8 cellular contexts compared by ENCODE assay signal in genomic region chr3:27134165-27134796, GRCh38.
A peak's percentile ranks its signal among the peaks of the same experiment; 100 is the strongest.
DNase-seq lines count a peak whose midpoint lies in the region; TF ChIP-seq lines count a peak whose summit lies in the region.

No MANE protein-coding gene starts in this region.

- H3K4me3 ChIP-seq in skeletal muscle cell (ENCODE audit: low read depth, low read length): no peak overlapping the region

- peak; percentile 91 for TF ChIP-seq CTCF in GM12872 (IDR thresholded peaks at IDR 0.05; ENCODE audit: insufficient read depth, low read depth, low read length)

- peak; percentile 4 for DNase-seq in GOT3 (lab: John Stamatoyannopoulos, UW)
- DNase-seq in Kasumi-1 (lab: John Stamatoyannopoulos, UW): peak; percentile 62 to 73
- DNase-seq in T follicular helper cell (ENCODE audit: low read depth): peak; percentile 31
- peak in 53 of 58 donors; percentile 1 to 73 (median 29) for DNase-seq in anterior cingulate cortex (lab: John Stamatoyannopoulos, UW)
- peak; percentile 57 for DNase-seq in hepatic stellate cell (ENCODE audit: low spot score)
- DNase-seq in skeletal muscle cell (ENCODE audit: low read depth): peak; percentile 17
- DNase-seq in cortex of kidney (lab: John Stamatoyannopoulos, UW): no peak
